Comparison of ENCODE assay signal across 10 cellular contexts in the genomic region with DNA sequence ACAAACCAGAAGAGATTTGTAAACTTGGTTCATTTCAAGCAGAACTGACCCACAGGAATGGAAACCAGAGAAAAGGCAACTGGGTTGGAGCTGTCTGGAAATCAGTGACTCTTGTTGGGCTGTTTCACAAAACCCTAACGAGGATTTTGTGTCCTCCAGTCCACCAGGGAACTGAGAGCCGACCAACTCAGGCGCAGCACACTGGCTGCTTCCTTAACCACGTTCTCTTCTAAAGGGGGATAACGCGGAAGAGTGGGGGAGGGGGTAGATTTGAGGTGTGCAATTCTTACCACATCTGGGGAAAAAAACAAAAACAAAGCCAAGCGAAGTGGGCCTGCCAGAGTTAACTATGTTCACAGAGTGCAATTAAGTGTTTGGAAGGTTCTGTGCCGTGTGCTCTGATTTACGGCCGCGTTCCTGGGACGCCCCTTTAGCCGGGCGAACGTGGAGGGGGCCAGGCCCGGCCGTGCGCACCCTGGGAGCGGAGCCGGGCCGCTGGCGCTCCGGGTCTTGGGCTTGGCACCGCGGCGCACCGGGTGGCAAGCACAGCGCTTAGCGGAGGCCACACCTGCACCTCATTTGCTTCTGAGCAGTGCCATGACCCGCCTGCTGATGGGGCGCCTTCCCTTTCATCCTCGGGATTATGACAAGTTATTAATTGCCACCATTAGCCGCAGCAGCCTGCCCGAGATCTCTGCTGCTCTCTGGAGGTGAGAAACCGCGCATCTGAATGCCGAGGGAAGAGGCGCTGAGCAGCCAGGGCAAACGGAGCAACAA.
DNase-seq lines count a peak whose midpoint lies in the region; ATAC-seq and FAIRE-seq lines count a peak whose summit lies in the region.
"Had no signal": no experiment of that assay in that cellular context is flagged by ENCODE, and none has a peak within 500 bp of the region (broad histone marks: within the 10 kb centered on the region; RNA-seq: fewer than 3 reads in every experiment).

No MANE protein-coding gene starts in this region.

- in situ Hi-C loops in G401 (cut with HindIII; ENCODE audit: low sequenced_read_pairs), result no loop called here

- ATAC-seq in left ventricle myocardium superior (peak; percentile 55), HG02678 (IDR thresholded peaks at IDR 0.05; ENCODE audit: unreplicated experiment) (no peak), GM21825 (IDR thresholded peaks at IDR 0.05; ENCODE audit: unreplicated experiment) (no peak), T-helper 17 cell (no peak)

- intact Hi-C loops in left ventricle myocardium superior (cut with micrococcal nuclease), result no loop called here

- no peaks in the 10 kb centered on the region for H3K36me3 Mint-ChIP-seq in T-helper 17 cell (ENCODE audit: low read depth)

- H3K27me3 Mint-ChIP-seq in T-helper 17 cell, result peaks cover 40% of the 10 kb centered on the region

- H3K4me1 Mint-ChIP-seq in T-helper 17 cell, result no peaks in the 10 kb centered on the region

- H3K4me3 Mint-ChIP-seq in T-helper 17 cell, result no peak overlapping the region
- H3K4me3 Mint-ChIP-seq: dendritic cell treated with granulocyte-macrophage colony-stimulating factor and Interleukin-4, amounts not matched to agents 40 ng/mL and 50 ng/mL, for 4 days had no signal

- DNase-seq in G401 (ENCODE audit: low spot score) (peak; percentile 0), NCI-H526 (lab: John Stamatoyannopoulos, UW) (peak; percentile 33 to 65), left ventricle myocardium superior (peak; percentile 26), pons (ENCODE audit: low spot score) (peak; percentile 54), RCC 7860 (ENCODE audit: low spot score) (no peak), T-helper 17 cell (no peak)
- DNase-seq: activated CD4-positive, alpha-beta T cell treated with anti-CD3 and anti-CD28 coated beads, Interleukin-2, amount 50 U/mL, for 1 hour had no signal

- H3K9me3 ChIP-seq in T-helper 17 cell (ENCODE audit: control insufficient read depth, low read length, poor library complexity, severe bottlenecking), result peaks cover 3% of the 10 kb centered on the region

- FAIRE-seq in RCC 7860 (lab: Jason Lieb, UNC), result no peak

- no peak overlapping the region for H3K27ac Mint-ChIP-seq in T-helper 17 cell
- H3K27ac Mint-ChIP-seq: dendritic cell treated with granulocyte-macrophage colony-stimulating factor and Interleukin-4, amounts not matched to agents 40 ng/mL and 50 ng/mL, for 4 days had no signal

Comparison
In these comparisons a context has a peak if more than half of its experiments do, and no peak if none do; other contexts are left out.
1. DNase-seq: peak in G401 (single experiment), NCI-H526 (2 of 2), left ventricle myocardium superior (single experiment) and pons (single experiment); none in RCC 7860 (single experiment) and T-helper 17 cell (0 of 3).